Comparison of ENCODE assay signal across 8 cellular contexts in the genomic region with DNA sequence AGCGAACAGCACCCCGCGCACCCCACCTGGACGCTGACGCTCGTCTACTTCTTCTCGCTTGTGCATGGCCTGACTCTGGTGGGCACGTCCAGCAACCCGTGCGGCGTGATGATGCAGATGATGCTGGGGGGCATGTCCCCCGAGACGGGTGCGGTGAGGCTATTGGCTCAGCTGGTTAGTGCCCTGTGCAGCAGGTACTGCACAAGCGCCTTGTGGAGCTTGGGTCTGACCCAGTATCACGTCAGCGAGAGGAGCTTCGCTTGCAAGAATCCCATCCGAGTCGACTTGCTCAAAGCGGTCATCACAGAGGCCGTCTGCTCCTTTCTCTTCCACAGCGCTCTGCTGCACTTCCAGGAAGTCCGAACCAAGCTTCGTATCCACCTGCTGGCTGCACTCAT. TPM values are rescaled to one million over a fixed set of nuclear protein-coding genes. Genes with fewer than 3 reads are reported as not detected.
DNase-seq lines count a peak whose midpoint lies in the region; ATAC-seq and TF ChIP-seq lines count a peak whose summit lies in the region.

No MANE protein-coding gene starts in this region.

- H4K20me1 ChIP-seq in IMR-90 (ENCODE audit: insufficient read depth, low read length): no peaks in the 10 kb centered on the region

- H4K8ac ChIP-seq in IMR-90 (ENCODE audit: low read depth in 2 of 2, low read length in 2 of 2): peak overlapping the region in 1 of 2 experiments; percentile 8; a peak in 1 of 4 replicates

- POLR2A ChIA-PET in IMR-90 (lab: Charles Lee; ENCODE audit: unreplicated experiment): interaction anchor here (0.6 kb wide), 1 partner anchor 10 kb away, joined by 3 read pairs; no protein-coding TSS in a partner anchor

- DNase-seq in ACHN (peak; percentile 54), IMR-90 (peak; percentile 46), foreskin fibroblast (peak; percentile 34 to 70)
- DNase-seq in activated T-cell treated with anti-CD3 and anti-CD28 coated beads, Interleukin-2, amount 50 U/mL, for 4 hours: no peak

- H2AK5ac ChIP-seq in IMR-90 (ENCODE audit: low read depth, low read length): no peak overlapping the region

- no peak overlapping the region for H3K18ac ChIP-seq in IMR-90 (ENCODE audit: low read depth, low read length)

- H2AK9ac ChIP-seq in IMR-90 (replicated peaks; ENCODE audit: low read depth, low read length, poor library complexity): no peak overlapping the region

- TF ChIP-seq CTCF in IMR-90 (conservative IDR thresholded peaks at IDR 0.05; ENCODE audit: low read depth, low read length): no peak
- TF ChIP-seq CTCF in foreskin fibroblast (IDR thresholded peaks at IDR 0.05; ENCODE audit: low read depth, low read length): no peak
- TF ChIP-seq CTCF in nephron (IDR thresholded peaks at IDR 0.05; ENCODE audit: unreplicated experiment in 3 of 3): no peak

- BruUV-seq in IMR-90 (replicated peaks; lab: Mats Ljungman, UMichigan): no TSS peak

- no peaks in the 10 kb centered on the region for H3K36me3 ChIP-seq in IMR-90 (ENCODE audit: control insufficient read depth, insufficient read depth, low read length)

- H3K4me3 ChIP-seq in IMR-90 (ENCODE audit: insufficient read depth, low read depth, low read length) (peak overlapping the region; percentile 66), foreskin fibroblast (ENCODE audit: low read depth in 1 of 2, low read length in 2 of 2) (peak overlapping the region; percentile 77 to 82)

- H3K9ac ChIP-seq in IMR-90 (ENCODE audit: low read depth, low read length): peak overlapping the region; percentile 29

- no peak overlapping the region for H2BK5ac ChIP-seq in IMR-90 (ENCODE audit: low read depth, low read length, poor library complexity, severe bottlenecking)

- 0 out of 4 replicates have a peak, but pooled peaks cover 0 to 5% of the 10 kb centered on the region in 2 experiments for H3K79me1 ChIP-seq in IMR-90 (ENCODE audit: low read depth in 1 of 2, low read length in 2 of 2)

- H3K23ac ChIP-seq in IMR-90 (ENCODE audit: low read depth, low read length): peak overlapping the region; percentile 39

- H2AFZ ChIP-seq in IMR-90 (replicated peaks; ENCODE audit: low read length, poor library complexity): peak overlapping the region; percentile 80

- peak overlapping the region; percentile 43 for H3K14ac ChIP-seq in IMR-90 (replicated peaks; ENCODE audit: low read depth, low read length)

- peak overlapping the region; percentile 98 for H3K4me2 ChIP-seq in IMR-90 (ENCODE audit: low read depth, low read length)

- H2BK20ac ChIP-seq in IMR-90 (ENCODE audit: low read depth, low read length): no peak overlapping the region

- WGBS in IMR-90 (ENCODE audit: extremely low coverage in 2 of 2, insufficient read length in 1 of 2), 2 experiments: 14% methylated on average over 22 of the region's 25 CpGs; no CpG with 5 or more reads in 1 of the 2 experiments

- H3K27ac Mint-ChIP-seq in nephron: peak overlapping the region; percentile 20 to 84 (median 45)

- ATAC-seq in GM18505 (IDR thresholded peaks at IDR 0.05; ENCODE audit: unreplicated experiment): peak; percentile 12
- ATAC-seq in IMR-90 (ENCODE audit: low read depth): peak; percentile 9; the same call in 1 of the 2 replicates
- peak in 1 of 2 donors; percentile 18 for ATAC-seq in activated T-cell treated with anti-CD3 and anti-CD28 coated beads, Interleukin-2, amount 50 U/mL, for 4 hours
- no peak for ATAC-seq in GM21529 (IDR thresholded peaks at IDR 0.05; ENCODE audit: unreplicated experiment)
- ATAC-seq in GM21381 (IDR thresholded peaks at IDR 0.05; ENCODE audit: unreplicated experiment): no peak

- no peak overlapping the region for H3K27ac ChIP-seq in IMR-90 (ENCODE audit: insufficient read depth, low read length)

- dilution Hi-C loops in IMR-90 (cut with HindIII; ENCODE audit: low sequenced_read_pairs, unreplicated experiment): no loop called here

- no peak overlapping the region for H4K5ac ChIP-seq in IMR-90 (ENCODE audit: low read depth, low read length)

- no peak for TF ChIP-seq RAD21 in IMR-90 (IDR thresholded peaks at IDR 0.05; ENCODE audit: low read length)

- H3K9me1 ChIP-seq in IMR-90 (ENCODE audit: insufficient read depth, low read length): no peaks in the 10 kb centered on the region; the same call in 1 of the 2 replicates

- CTCF ChIA-PET in IMR-90 (lab: Yijun Ruan, JAX): interaction anchor here (0.6 kb wide), 1 partner anchor 404 kb away, joined by 3 read pairs; no protein-coding TSS in a partner anchor

- in situ Hi-C loops in ACHN (cut with HindIII; ENCODE audit: low pct_ligation_motif_present, low pct_unique_long_range_greater_than_20kb, low sequenced_read_pairs): no loop called here
- in situ Hi-C loops in IMR-90 (cut with MboI; ENCODE audit: low sequenced_read_pairs): no loop called here

- peaks cover 18% of the 10 kb centered on the region for H3K27me3 Mint-ChIP-seq in activated T-cell treated with anti-CD3 and anti-CD28 coated beads, Interleukin-2, amount 50 U/mL, for 4 hours (ENCODE audit: low read depth)
- H3K27me3 Mint-ChIP-seq in nephron (ENCODE audit: low read depth): no peaks in the 10 kb centered on the region

- H3K4me1 Mint-ChIP-seq in activated T-cell treated with anti-CD3 and anti-CD28 coated beads, Interleukin-2, amount 50 U/mL, for 4 hours (ENCODE audit: low read depth): peaks cover 18% of the 10 kb centered on the region
- H3K4me1 Mint-ChIP-seq in nephron: peaks cover 5% of the 10 kb centered on the region

- H3K36me3 Mint-ChIP-seq in activated T-cell treated with anti-CD3 and anti-CD28 coated beads, Interleukin-2, amount 50 U/mL, for 4 hours (ENCODE audit: insufficient read depth): no peaks in the 10 kb centered on the region
- peaks cover 4% of the 10 kb centered on the region for H3K36me3 Mint-ChIP-seq in nephron (ENCODE audit: low read depth)

- no peak for TF ChIP-seq POLR2A in GM18505 (IDR thresholded peaks at IDR 0.05; ENCODE audit: borderline replicate concordance, extremely low read depth, insufficient read depth, insufficient read length)
- TF ChIP-seq POLR2A in IMR-90 (IDR thresholded peaks at IDR 0.05; ENCODE audit: low read depth, low read length): no peak

- H2BK15ac ChIP-seq in IMR-90 (ENCODE audit: low read depth, low read length): no peak overlapping the region

- peak overlapping the region; percentile 26; the same call in 1 of the 2 replicates for H3K4ac ChIP-seq in IMR-90 (ENCODE audit: low read depth, low read length)

- no peak overlapping the region for H3K56ac ChIP-seq in IMR-90 (ENCODE audit: extremely low read depth, insufficient read depth, low read length)

- H3K9me3 Mint-ChIP-seq in activated T-cell treated with anti-CD3 and anti-CD28 coated beads, Interleukin-2, amount 50 U/mL, for 4 hours: no peaks in the 10 kb centered on the region
- H3K9me3 Mint-ChIP-seq in nephron: peaks cover 7% of the 10 kb centered on the region

- intact Hi-C loops in IMR-90 (cut with micrococcal nuclease): no loop called here

- peaks cover 2% of the 10 kb centered on the region; the same call in 1 of the 2 replicates for H3K4me1 ChIP-seq in IMR-90 (ENCODE audit: control insufficient read depth, insufficient read depth, low read length)

- H3K9me3 ChIP-seq in IMR-90 (ENCODE audit: control insufficient read depth, insufficient read depth, low read length): no peaks in the 10 kb centered on the region

- peak overlapping the region; percentile 85 for H3K4me3 Mint-ChIP-seq in activated T-cell treated with anti-CD3 and anti-CD28 coated beads, Interleukin-2, amount 50 U/mL, for 4 hours
- H3K4me3 Mint-ChIP-seq in nephron: peak overlapping the region; percentile 82 to 95 (median 91)

- no peak overlapping the region for H2BK120ac ChIP-seq in IMR-90 (ENCODE audit: low read depth, low read length)

- H4K91ac ChIP-seq in IMR-90 (ENCODE audit: insufficient read depth, low read depth, low read length): no peak overlapping the region

- H3K27me3 ChIP-seq in IMR-90 (ENCODE audit: control insufficient read depth, insufficient read depth, low read length): no peaks in the 10 kb centered on the region

TF ChIP-seq in IMR-90, 13 proteins besides CTCF, POLR2A, EP300 and RAD21 (continues in another document):
- no peak for TF ChIP-seq SMC3 (IDR thresholded peaks at IDR 0.05; ENCODE audit: low read depth, low read length)
- no peak for TF ChIP-seq MXI1 (IDR thresholded peaks at IDR 0.05; ENCODE audit: borderline replicate concordance, low read depth, low read length)
- no peak for TF ChIP-seq MAFK (IDR thresholded peaks at IDR 0.05; ENCODE audit: low read depth, low read length)
- TF ChIP-seq, protein P1, sequence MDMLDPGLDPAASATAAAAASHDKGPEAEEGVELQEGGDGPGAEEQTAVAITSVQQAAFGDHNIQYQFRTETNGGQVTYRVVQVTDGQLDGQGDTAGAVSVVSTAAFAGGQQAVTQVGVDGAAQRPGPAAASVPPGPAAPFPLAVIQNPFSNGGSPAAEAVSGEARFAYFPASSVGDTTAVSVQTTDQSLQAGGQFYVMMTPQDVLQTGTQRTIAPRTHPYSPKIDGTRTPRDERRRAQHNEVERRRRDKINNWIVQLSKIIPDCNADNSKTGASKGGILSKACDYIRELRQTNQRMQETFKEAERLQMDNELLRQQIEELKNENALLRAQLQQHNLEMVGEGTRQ (IDR thresholded peaks at IDR 0.05; ENCODE audit: low read depth, low read length): no peak
- no peak for TF ChIP-seq RFX5 (IDR thresholded peaks at IDR 0.05; ENCODE audit: low read depth, low read length)
- no peak for TF ChIP-seq BHLHE40 (IDR thresholded peaks at IDR 0.05; ENCODE audit: low read depth, low read length)
- TF ChIP-seq CHD1 (IDR thresholded peaks at IDR 0.05; ENCODE audit: low read depth, low read length): no peak
- TF ChIP-seq, protein P2, sequence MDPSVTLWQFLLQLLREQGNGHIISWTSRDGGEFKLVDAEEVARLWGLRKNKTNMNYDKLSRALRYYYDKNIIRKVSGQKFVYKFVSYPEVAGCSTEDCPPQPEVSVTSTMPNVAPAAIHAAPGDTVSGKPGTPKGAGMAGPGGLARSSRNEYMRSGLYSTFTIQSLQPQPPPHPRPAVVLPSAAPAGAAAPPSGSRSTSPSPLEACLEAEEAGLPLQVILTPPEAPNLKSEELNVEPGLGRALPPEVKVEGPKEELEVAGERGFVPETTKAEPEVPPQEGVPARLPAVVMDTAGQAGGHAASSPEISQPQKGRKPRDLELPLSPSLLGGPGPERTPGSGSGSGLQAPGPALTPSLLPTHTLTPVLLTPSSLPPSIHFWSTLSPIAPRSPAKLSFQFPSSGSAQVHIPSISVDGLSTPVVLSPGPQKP (IDR thresholded peaks at IDR 0.05; ENCODE audit: borderline replicate concordance, low read depth, low read length): no peak

RNA-seq across cellular contexts. Expression of a gene that starts 0.4 kb away (rescaled TPM):
- total RNA-seq in IMR-90 (2012; rRNA removed): 1.1 and 1.4 TPM in 2 replicates
- 1.1 and 1.5 TPM in 2 replicates for polyA plus RNA-seq in IMR-90 (2012; rRNA removed)
- 0.86 and 2.2 TPM in 2 replicates for polyA plus RNA-seq in IMR-90 (2012; cell fraction: cytosol; rRNA removed)
- polyA plus RNA-seq in IMR-90 (2012; cell fraction: nucleus; rRNA removed; ENCODE audit: low replicate concordance): 1.0 and 3.2 TPM in 2 replicates
- under 1 TPM; 0.22 to 0.33 (median 0.26) TPM for total RNA-seq in activated T-cell treated with anti-CD3 and anti-CD28 coated beads, Interleukin-2, amount 50 U/mL, for 4 hours

RNA-seq across cellular contexts. Expression of a gene that starts 47.4 kb away (rescaled TPM):
- 66.7 and 188 TPM in 2 replicates for total RNA-seq in IMR-90 (2012; rRNA removed)
- polyA plus RNA-seq in IMR-90 (2012; rRNA removed): 88.0 and 97.0 TPM in 2 replicates
- 16.0 and 24.9 TPM in 2 replicates for polyA plus RNA-seq in IMR-90 (2012; cell fraction: cytosol; rRNA removed)
- 9.7 and 42.8 TPM in 2 replicates for polyA plus RNA-seq in IMR-90 (2012; cell fraction: nucleus; rRNA removed; ENCODE audit: low replicate concordance)
- 100 to 1,000 TPM; 145 to 159 (median 153) TPM for total RNA-seq in activated T-cell treated with anti-CD3 and anti-CD28 coated beads, Interleukin-2, amount 50 U/mL, for 4 hours

Comparison
In these comparisons a context has a peak if more than half of its experiments do, and no peak if none do; other contexts are left out.
1. ATAC-seq: peak in GM18505 (single experiment) and IMR-90 (single experiment); none in GM21529 (single experiment) and GM21381 (single experiment).